8 cellular contexts compared by ENCODE assay signal in genomic region chr17:29111816-29112499, GRCh38.
A peak's percentile ranks its signal among the peaks of the same experiment; 100 is the strongest.
DNase-seq lines count a peak whose midpoint lies in the region; ATAC-seq and TF ChIP-seq lines count a peak whose summit lies in the region.

No MANE protein-coding gene starts in this region.

- TF ChIP-seq CTCF in ascending aorta (IDR thresholded peaks at IDR 0.05): peak; percentile 69 to 86 (median 84)

- H3K4me3 ChIP-seq in ascending aorta: no peak overlapping the region

- DNase-seq in G401 (ENCODE audit: low spot score): peak; percentile 84
- DNase-seq in NCI-H1048 (lab: John Stamatoyannopoulos, UW): peak; percentile 15
- peak; percentile 27 to 64 (median 53) for DNase-seq in T-helper 2 cell
- DNase-seq in ascending aorta (ENCODE audit: low spot score in 2 of 2): peak in 1 of 2 donors; percentile 79
- peak; percentile 76 for DNase-seq in hepatic stellate cell (ENCODE audit: low spot score)
- peak; percentile 81 for DNase-seq in stimulated activated CD4-positive, alpha-beta T cell treated with anti-CD3 and anti-CD28 coated beads, Interleukin-12 subunit alpha, Interleukin-12 subunit beta, amount 100 ng/mL, for 4 hours

- ATAC-seq in GM19324 (IDR thresholded peaks at IDR 0.05; ENCODE audit: low FRiP score, unreplicated experiment): no peak
- ATAC-seq in GM21825 (IDR thresholded peaks at IDR 0.05; ENCODE audit: unreplicated experiment): no peak

- intact Hi-C loops in ascending aorta (cut with DNase I): loop anchor here (2.0 to 10.0 kb wide), 2 partner anchors 147 to 387 kb away; partner anchors contain the start of genes NEK8 and TLCD1

- in situ Hi-C loops in G401 (cut with HindIII; ENCODE audit: low sequenced_read_pairs): no loop called here

- no peak overlapping the region for H3K27ac ChIP-seq in ascending aorta

- H3K4me1 ChIP-seq in ascending aorta: peaks cover 3% of the 10 kb centered on the region in 2 donors

- H3K36me3 ChIP-seq in ascending aorta: peaks cover 62 to 78% of the 10 kb centered on the region in 2 donors

- H3K9me3 ChIP-seq in ascending aorta: no peaks in the 10 kb centered on the region

- H3K27me3 ChIP-seq in ascending aorta: no peaks in the 10 kb centered on the region
